In the genomic region with DNA sequence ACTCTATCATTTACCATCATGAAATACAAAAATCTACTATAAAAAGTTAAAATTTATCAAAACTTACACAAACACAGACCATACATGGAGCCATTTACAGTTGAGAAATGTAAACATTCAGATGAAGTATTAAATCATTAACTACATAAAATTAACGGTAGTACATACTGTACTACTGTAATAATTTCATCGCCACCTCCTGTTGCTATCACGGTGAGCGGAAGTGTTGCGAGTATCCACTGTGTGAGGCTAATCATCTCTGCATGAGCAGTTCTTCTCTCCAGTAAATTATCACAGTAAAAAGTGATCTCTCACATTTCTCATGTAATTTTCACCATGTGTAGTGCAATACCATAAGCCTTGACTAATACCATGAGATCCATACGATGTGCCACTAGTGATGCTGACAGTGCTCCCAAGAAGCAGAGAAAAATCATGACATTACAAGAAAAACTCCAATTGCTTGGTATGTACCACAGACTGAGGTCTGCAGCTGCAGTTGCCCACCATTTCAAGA, we compare ENCODE assay signal across 18 cellular contexts. TPM values are rescaled to one million over a fixed set of nuclear protein-coding genes. Genes with fewer than 3 reads are reported as not detected.
A peak's percentile ranks its signal among the peaks of the same experiment; 100 is the strongest.
DNase-seq lines count a peak whose midpoint lies in the region; ATAC-seq and TF ChIP-seq lines count a peak whose summit lies in the region.
"Had no signal": no experiment of that assay in that cellular context is flagged by ENCODE, and none has a peak within 500 bp of the region (broad histone marks: within the 10 kb centered on the region; RNA-seq: fewer than 3 reads in every experiment).

No MANE protein-coding gene starts in this region.

- peaks cover 4 to 16% of the 10 kb centered on the region in 2 experiments for H3K4me1 ChIP-seq in trophoblast cell (ENCODE audit: control insufficient read depth in 1 of 2, insufficient read depth in 2 of 2, low read length in 2 of 2)

- H3K27ac ChIP-seq in CD4-positive, alpha-beta T cell (ENCODE audit: low read depth, low read length): no peak overlapping the region
- no peak overlapping the region for H3K27ac ChIP-seq in trophoblast cell (ENCODE audit: low read depth, low read length)
- H3K27ac ChIP-seq: GM23248, RWPE1 had no signal

- no peak overlapping the region for H2AFZ ChIP-seq in trophoblast cell (ENCODE audit: insufficient read depth, low read length, poor library complexity)
- H2AFZ ChIP-seq: GM23248 had no signal

- no peak for ATAC-seq in CD4-positive, alpha-beta T cell (ENCODE audit: poor library complexity)
- no peak for ATAC-seq in HG03095 (IDR thresholded peaks at IDR 0.05; ENCODE audit: unreplicated experiment)
- no peak for ATAC-seq in SK-N-SH treated with all-trans-retinoic acid at 6 μM for 48 hours
- ATAC-seq: PC-3 had no signal

- POLR2A ChIA-PET in CD4-positive, alpha-beta T cell (lab: Charles Lee): interaction anchor here (1.0 kb wide), 1 partner anchor 22 kb away, joined by 8 read pairs; a partner anchor contains a TSS

- no peak overlapping the region for H2AK5ac ChIP-seq in trophoblast cell (ENCODE audit: low read length)

- H3K4me3 ChIP-seq in trophoblast cell (ENCODE audit: low read depth, low read length): no peak overlapping the region
- H3K4me3 ChIP-seq: GM23248 had no signal

- H3K79me1 ChIP-seq in trophoblast cell (ENCODE audit: low read length): peaks cover 7% of the 10 kb centered on the region

- no peak overlapping the region for H2BK5ac ChIP-seq in trophoblast cell (ENCODE audit: low read depth, low read length, poor library complexity)

- H2BK120ac ChIP-seq in trophoblast cell (ENCODE audit: insufficient read depth, low read length, poor library complexity): no peak overlapping the region

- intact Hi-C loops in CD4-positive, alpha-beta T cell (cut with DNase I, micrococcal nuclease): no loop called here
- intact Hi-C loops in activated T-helper 1 cell treated with anti-CD3 and anti-CD28 coated beads, Interleukin-12 subunit alpha, Interleukin-12 subunit beta, Interleukin-2, Interleukin-4 antibody, amounts not matched to agents 30 ng/mL and 10 ng/mL and 1 ng/mL, durations not matched to agents 14 hours and 24 hours and 36 hours (cut with micrococcal nuclease): loop anchor here (5.0 kb wide), 1 partner anchor 131 kb away; no protein-coding TSS in a partner anchor

- CTCF ChIA-PET in CD4-positive, alpha-beta T cell (lab: Charles Lee): no interaction called here

- H2BK12ac ChIP-seq in trophoblast cell (ENCODE audit: low read length): no peak overlapping the region

- H3K36me3 ChIP-seq in trophoblast cell (ENCODE audit: control insufficient read depth in 1 of 2, insufficient read depth in 2 of 2, low read length in 2 of 2): peaks cover 0 to 2% of the 10 kb centered on the region in 2 experiments

- H4K8ac ChIP-seq in trophoblast cell (ENCODE audit: low read depth, low read length): no peak overlapping the region

- peaks cover 8% of the 10 kb centered on the region for H3K9me3 ChIP-seq in CD4-positive, alpha-beta T cell (ENCODE audit: control insufficient read depth, low read length)
- H3K9me3 ChIP-seq in trophoblast cell (ENCODE audit: insufficient read depth, low read depth, low read length): peaks cover 1% of the 10 kb centered on the region

- H3K27ac Mint-ChIP-seq in activated naive CD4-positive, alpha-beta T cell treated with anti-CD3 and anti-CD28 coated beads, Interleukin-2, amount 50 U/mL, for 24 hours: peak overlapping the region; percentile 48
- H3K27ac Mint-ChIP-seq in CD4-positive, alpha-beta T cell: peak overlapping the region; percentile 55
- peak overlapping the region; percentile 31 for H3K27ac Mint-ChIP-seq in activated T-helper 1 cell treated with anti-CD3 and anti-CD28 coated beads, Interleukin-12 subunit alpha, Interleukin-12 subunit beta, Interleukin-2, Interleukin-4 antibody, amounts not matched to agents 30 ng/mL and 10 ng/mL and 1 ng/mL, durations not matched to agents 14 hours and 24 hours and 36 hours

- no peak overlapping the region for H3K4me3 Mint-ChIP-seq in activated naive CD4-positive, alpha-beta T cell treated with anti-CD3 and anti-CD28 coated beads, Interleukin-2, amount 50 U/mL, for 24 hours
- no peak overlapping the region for H3K4me3 Mint-ChIP-seq in CD4-positive, alpha-beta T cell
- H3K4me3 Mint-ChIP-seq in activated T-helper 1 cell treated with anti-CD3 and anti-CD28 coated beads, Interleukin-12 subunit alpha, Interleukin-12 subunit beta, Interleukin-2, Interleukin-4 antibody, amounts not matched to agents 30 ng/mL and 10 ng/mL and 1 ng/mL, durations not matched to agents 14 hours and 24 hours and 36 hours: no peak overlapping the region

- no peaks in the 10 kb centered on the region for H3K27me3 Mint-ChIP-seq in activated naive CD4-positive, alpha-beta T cell treated with anti-CD3 and anti-CD28 coated beads, Interleukin-2, amount 50 U/mL, for 24 hours
- no peaks in the 10 kb centered on the region for H3K27me3 Mint-ChIP-seq in CD4-positive, alpha-beta T cell
- no peaks in the 10 kb centered on the region for H3K27me3 Mint-ChIP-seq in activated T-helper 1 cell treated with anti-CD3 and anti-CD28 coated beads, Interleukin-12 subunit alpha, Interleukin-12 subunit beta, Interleukin-2, Interleukin-4 antibody, amounts not matched to agents 30 ng/mL and 10 ng/mL and 1 ng/mL, durations not matched to agents 14 hours and 24 hours and 36 hours (ENCODE audit: insufficient read depth)

- H3K79me2 ChIP-seq in trophoblast cell (ENCODE audit: control insufficient read depth, insufficient read depth, low read length, poor library complexity): peaks cover 17% of the 10 kb centered on the region

- no peak for TF ChIP-seq CTCF in CD4-positive, alpha-beta T cell (IDR thresholded peaks at IDR 0.05)

- no peak overlapping the region for H3K18ac ChIP-seq in trophoblast cell (ENCODE audit: low read length)

- H3K23ac ChIP-seq in trophoblast cell (ENCODE audit: low read length): no peak overlapping the region

- peaks cover 29% of the 10 kb centered on the region for H3K36me3 Mint-ChIP-seq in activated naive CD4-positive, alpha-beta T cell treated with anti-CD3 and anti-CD28 coated beads, Interleukin-2, amount 50 U/mL, for 24 hours
- peaks cover 58% of the 10 kb centered on the region for H3K36me3 Mint-ChIP-seq in CD4-positive, alpha-beta T cell (ENCODE audit: low read depth)
- peaks cover 80% of the 10 kb centered on the region for H3K36me3 Mint-ChIP-seq in activated T-helper 1 cell treated with anti-CD3 and anti-CD28 coated beads, Interleukin-12 subunit alpha, Interleukin-12 subunit beta, Interleukin-2, Interleukin-4 antibody, amounts not matched to agents 30 ng/mL and 10 ng/mL and 1 ng/mL, durations not matched to agents 14 hours and 24 hours and 36 hours (ENCODE audit: low read depth)

- peaks cover 90% of the 10 kb centered on the region for H3K4me1 Mint-ChIP-seq in activated naive CD4-positive, alpha-beta T cell treated with anti-CD3 and anti-CD28 coated beads, Interleukin-2, amount 50 U/mL, for 24 hours
- H3K4me1 Mint-ChIP-seq in CD4-positive, alpha-beta T cell (ENCODE audit: low read depth): peaks cover 92% of the 10 kb centered on the region
- peaks cover 89% of the 10 kb centered on the region for H3K4me1 Mint-ChIP-seq in activated T-helper 1 cell treated with anti-CD3 and anti-CD28 coated beads, Interleukin-12 subunit alpha, Interleukin-12 subunit beta, Interleukin-2, Interleukin-4 antibody, amounts not matched to agents 30 ng/mL and 10 ng/mL and 1 ng/mL, durations not matched to agents 14 hours and 24 hours and 36 hours (ENCODE audit: low read depth)

- H3K9ac ChIP-seq in trophoblast cell (ENCODE audit: low read length): no peak overlapping the region
- H3K9ac ChIP-seq: GM23248 had no signal

- H4K12ac ChIP-seq in trophoblast cell (ENCODE audit: low read depth, low read length): no peak overlapping the region

- H3K4me2 ChIP-seq in trophoblast cell (ENCODE audit: low read length): no peak overlapping the region

- WGBS in trophoblast cell (ENCODE audit: extremely low coverage, insufficient coverage, insufficient read length): no CpG with 5 or more reads among the region's 6 CpGs

- no peak for DNase-seq in activated naive CD4-positive, alpha-beta T cell treated with anti-CD3 and anti-CD28 coated beads, Interleukin-2, amount 50 U/mL, for 16 hours
- DNase-seq in CD4-positive, alpha-beta T cell: no peak
- DNase-seq in activated T-helper 1 cell treated with anti-CD3 and anti-CD28 coated beads, Interleukin-12 subunit alpha, Interleukin-12 subunit beta, Interleukin-2, Interleukin-4 antibody, amounts not matched to agents 30 ng/mL and 10 ng/mL and 1 ng/mL, durations not matched to agents 14 hours and 24 hours and 36 hours (ENCODE audit: low spot score): no peak
- DNase-seq in trophoblast cell: no peak
- DNase-seq in NCI-H526 treated with DMSO at 0.1 percent for 48 hours (lab: John Stamatoyannopoulos, UW): no peak
- DNase-seq: C1 segment of cervical spinal cord, COR-L47, GM23248, HCEC 1CT, NCI-H1105 treated with DMSO at 0.1 percent for 48 hours, NCI-H187 treated with DMSO at 0.1 percent for 48 hours, NCI-H446, NCI-H774, PC-3 had no signal

- no peaks in the 10 kb centered on the region for H3K27me3 ChIP-seq in CD4-positive, alpha-beta T cell (ENCODE audit: control insufficient read depth, insufficient read depth, low read length)
- H3K27me3 ChIP-seq in trophoblast cell (ENCODE audit: insufficient read depth, low read length): no peaks in the 10 kb centered on the region

- no peak overlapping the region for H3K14ac ChIP-seq in trophoblast cell (ENCODE audit: low read length)

- H4K91ac ChIP-seq in trophoblast cell (ENCODE audit: low read depth, low read length): no peak overlapping the region

- peak overlapping the region; percentile 89 for H3K4ac ChIP-seq in trophoblast cell (ENCODE audit: low read depth, low read length)

- H3K9me3 Mint-ChIP-seq in activated naive CD4-positive, alpha-beta T cell treated with anti-CD3 and anti-CD28 coated beads, Interleukin-2, amount 50 U/mL, for 24 hours: peaks cover 20% of the 10 kb centered on the region
- H3K9me3 Mint-ChIP-seq in CD4-positive, alpha-beta T cell: peaks cover 10% of the 10 kb centered on the region
- H3K9me3 Mint-ChIP-seq in activated T-helper 1 cell treated with anti-CD3 and anti-CD28 coated beads, Interleukin-12 subunit alpha, Interleukin-12 subunit beta, Interleukin-2, Interleukin-4 antibody, amounts not matched to agents 30 ng/mL and 10 ng/mL and 1 ng/mL, durations not matched to agents 14 hours and 24 hours and 36 hours: peaks cover 35% of the 10 kb centered on the region

RNA-seq across cellular contexts. Expression of a gene that starts 21.9 kb away (rescaled TPM):
- 10 to 100 TPM; 80.4 to 83.0 TPM for total RNA-seq in CD4-positive, alpha-beta T cell
- total RNA-seq in activated T-helper 1 cell treated with anti-CD3 and anti-CD28 coated beads, Interleukin-12 subunit alpha, Interleukin-12 subunit beta, Interleukin-2, Interleukin-4 antibody, amounts not matched to agents 30 ng/mL and 10 ng/mL and 1 ng/mL, durations not matched to agents 14 hours and 24 hours and 36 hours: 383 and 409 TPM in 2 replicates
- 67.3 and 70.4 TPM in 2 replicates for polyA plus RNA-seq in trophoblast cell (2013)
